ENCODE assay signal across 17 cellular contexts in the genomic region with DNA sequence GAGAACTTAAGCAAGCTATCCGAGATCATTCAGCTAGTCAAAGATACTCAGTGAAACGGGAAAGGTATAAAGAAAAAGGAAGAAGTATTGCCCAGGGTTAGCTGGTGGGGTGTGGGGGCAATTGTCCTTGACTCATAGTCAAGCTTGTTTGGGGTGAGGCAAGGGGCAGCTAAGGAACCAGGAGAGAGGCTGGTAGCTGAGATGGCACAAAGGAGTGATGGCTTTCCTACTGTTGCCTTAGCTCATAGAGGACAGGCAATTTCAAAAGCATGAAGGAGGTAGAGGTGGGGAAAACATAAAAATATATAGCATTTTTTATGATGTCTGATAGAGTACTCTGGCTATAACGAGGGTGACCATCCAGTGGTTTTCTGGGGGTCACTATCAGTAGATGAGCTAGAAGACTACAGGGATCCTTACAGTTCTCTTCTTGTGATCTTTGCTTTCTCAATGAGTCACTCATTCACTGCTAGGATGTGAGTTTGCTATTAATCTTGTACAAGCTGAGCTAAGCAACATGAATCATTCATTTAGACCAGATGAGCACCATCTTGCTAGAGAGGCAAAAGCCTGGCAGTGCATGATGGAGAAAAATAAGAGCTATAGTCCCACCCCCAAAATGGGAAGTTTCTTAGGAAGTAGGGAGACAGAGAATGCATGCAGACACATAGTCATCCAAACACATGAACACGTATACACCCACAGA.
DNase-seq lines count a peak whose midpoint lies in the region; ATAC-seq and TF ChIP-seq lines count a peak whose summit lies in the region.
"Had no signal": no experiment of that assay in that cellular context is flagged by ENCODE, and none has a peak within 500 bp of the region (broad histone marks: within the 10 kb centered on the region; RNA-seq: fewer than 3 reads in every experiment).

No MANE protein-coding gene starts in this region.

- no peak overlapping the region for H2BK120ac ChIP-seq in trophoblast cell (ENCODE audit: insufficient read depth, low read length, poor library complexity)

- H3K27ac ChIP-seq in esophagus muscularis mucosa (replicated peaks in 1 of 4) (no peak overlapping the region), trophoblast cell (ENCODE audit: low read depth, low read length) (no peak overlapping the region), right atrium auricular region (no peak overlapping the region)
- H3K27ac ChIP-seq in CD4-positive, alpha-beta memory T cell (ENCODE audit: low read depth, low read length): no peak overlapping the region
- H3K27ac ChIP-seq: gastrocnemius medialis, KMS-11, sigmoid colon had no signal

- H3K23ac ChIP-seq in trophoblast cell (ENCODE audit: low read length): no peak overlapping the region

- H3K9me3 ChIP-seq in esophagus muscularis mucosa (no peaks in the 10 kb centered on the region), trophoblast cell (ENCODE audit: insufficient read depth, low read depth, low read length) (no peaks in the 10 kb centered on the region), right atrium auricular region (no peaks in the 10 kb centered on the region)
- H3K9me3 ChIP-seq in CD4-positive, alpha-beta memory T cell (ENCODE audit: control insufficient read depth in 1 of 2, low read length in 2 of 2): no peaks in the 10 kb centered on the region
- H3K9me3 ChIP-seq: gastrocnemius medialis, sigmoid colon had no signal

- no peak overlapping the region for H4K12ac ChIP-seq in trophoblast cell (ENCODE audit: low read depth, low read length)

- 97% methylated on average over 4 of the region's 4 CpGs for WGBS in esophagus muscularis mucosa
- WGBS in trophoblast cell (ENCODE audit: extremely low coverage, insufficient coverage, insufficient read length): no CpG with 5 or more reads among the region's 4 CpGs

- H2BK12ac ChIP-seq in trophoblast cell (ENCODE audit: low read length): peak overlapping the region; percentile 41

- H3K27me3 ChIP-seq in esophagus muscularis mucosa (no peaks in the 10 kb centered on the region), trophoblast cell (ENCODE audit: insufficient read depth, low read length) (no peaks in the 10 kb centered on the region), right atrium auricular region (no peaks in the 10 kb centered on the region)
- H3K27me3 ChIP-seq in CD4-positive, alpha-beta memory T cell (ENCODE audit: insufficient read depth, low read length): no peaks in the 10 kb centered on the region
- H3K27me3 ChIP-seq: gastrocnemius medialis, sigmoid colon had no signal

- no peak for TF ChIP-seq POLR2A in esophagus muscularis mucosa (IDR thresholded peaks at IDR 0.05; ENCODE audit: low read depth)

- peaks cover 8% of the 10 kb centered on the region for H3K79me1 ChIP-seq in trophoblast cell (ENCODE audit: low read length)

- no peak overlapping the region for H3K9ac ChIP-seq in trophoblast cell (ENCODE audit: low read length)
- H3K9ac ChIP-seq: KMS-11 had no signal

- H2AK5ac ChIP-seq in trophoblast cell (ENCODE audit: low read length): no peak overlapping the region

- no peak for ATAC-seq in GM19023 (IDR thresholded peaks at IDR 0.05; ENCODE audit: unreplicated experiment)
- ATAC-seq: gastrocnemius medialis, left colon had no signal

- H2BK5ac ChIP-seq in trophoblast cell (ENCODE audit: low read depth, low read length, poor library complexity): no peak overlapping the region

- CTCF ChIA-PET in CD4-positive, alpha-beta memory T cell (lab: Charles Lee; ENCODE audit: partially characterized antibody): interaction anchor here (1.0 to 1.2 kb wide), 2 partner anchors 209 to 211 kb away, joined by 3 to 4 read pairs; no protein-coding TSS in a partner anchor

- POLR2A ChIA-PET in CD4-positive, alpha-beta memory T cell (lab: Charles Lee; ENCODE audit: partially characterized antibody): no interaction called here

- no peak for TF ChIP-seq EP300 in esophagus muscularis mucosa (IDR thresholded peaks at IDR 0.05)

- peaks cover 4 to 7% of the 10 kb centered on the region in 2 donors for H3K27me3 Mint-ChIP-seq in CD4-positive, alpha-beta memory T cell

- H3K4me3 Mint-ChIP-seq in CD4-positive, alpha-beta memory T cell: no peak overlapping the region
- H3K4me3 Mint-ChIP-seq: activated naive CD4-positive, alpha-beta T cell treated with anti-CD3 and anti-CD28 coated beads, Interleukin-2, amount 50 U/mL, for 24 hours; naive B cell had no signal

- no peaks in the 10 kb centered on the region for H3K36me3 Mint-ChIP-seq in CD4-positive, alpha-beta memory T cell
- H3K36me3 Mint-ChIP-seq: activated naive CD4-positive, alpha-beta T cell treated with anti-CD3 and anti-CD28 coated beads, Interleukin-2, amount 50 U/mL, for 24 hours; naive B cell had no signal

- H4K91ac ChIP-seq in trophoblast cell (ENCODE audit: low read depth, low read length): no peak overlapping the region

- no peak overlapping the region for H3K4me3 ChIP-seq in esophagus muscularis mucosa
- H3K4me3 ChIP-seq in trophoblast cell (ENCODE audit: low read depth, low read length): no peak overlapping the region
- no peak overlapping the region for H3K4me3 ChIP-seq in CD4-positive, alpha-beta memory T cell (ENCODE audit: low read length in 2 of 2)
- no peak overlapping the region for H3K4me3 ChIP-seq in right atrium auricular region
- H3K4me3 ChIP-seq: gastrocnemius medialis, sigmoid colon had no signal

- intact Hi-C loops in esophagus muscularis mucosa (cut with DNase I): no loop called here
- intact Hi-C loops in CD4-positive, alpha-beta memory T cell (cut with micrococcal nuclease): no loop called here

- H3K14ac ChIP-seq in trophoblast cell (ENCODE audit: low read length): no peak overlapping the region

- H3K36me3 ChIP-seq in esophagus muscularis mucosa (no peaks in the 10 kb centered on the region), trophoblast cell (ENCODE audit: control insufficient read depth in 1 of 2, insufficient read depth in 2 of 2, low read length in 2 of 2) (no peaks in the 10 kb centered on the region), right atrium auricular region (no peaks in the 10 kb centered on the region)
- H3K36me3 ChIP-seq in CD4-positive, alpha-beta memory T cell (ENCODE audit: insufficient read depth, low read length): no peaks in the 10 kb centered on the region
- H3K36me3 ChIP-seq: gastrocnemius medialis, sigmoid colon had no signal

- no peak overlapping the region for H3K4me2 ChIP-seq in trophoblast cell (ENCODE audit: low read length)
- H3K4me2 ChIP-seq: KMS-11 had no signal

- H3K4ac ChIP-seq in trophoblast cell (ENCODE audit: low read depth, low read length): no peak overlapping the region

- DNase-seq in EH (ENCODE audit: low read depth): peak; percentile 83
- peak; percentile 89 for DNase-seq in RPMI7951 (ENCODE audit: low read depth)
- peak; percentile 66 for DNase-seq in esophagus muscularis mucosa (ENCODE audit: extremely low spot score)
- DNase-seq in trophoblast cell: no peak
- DNase-seq in CD4-positive, alpha-beta memory T cell: no peak
- DNase-seq in putamen (ENCODE audit: low spot score): no peak
- DNase-seq in right atrium auricular region (ENCODE audit: low spot score): no peak
- DNase-seq: cortex of kidney, gastrocnemius medialis, left colon, naive B cell, NCI-H1930, SIG-M5, sigmoid colon had no signal

- H4K8ac ChIP-seq in trophoblast cell (ENCODE audit: low read depth, low read length): no peak overlapping the region

- H3K4me1 ChIP-seq in esophagus muscularis mucosa (peaks cover 0 to 10% (median 7%) of the 10 kb centered on the region in 4 donors), trophoblast cell (ENCODE audit: control insufficient read depth in 1 of 2, insufficient read depth in 2 of 2, low read length in 2 of 2) (no peaks in the 10 kb centered on the region), right atrium auricular region (no peaks in the 10 kb centered on the region)
- no peaks in the 10 kb centered on the region for H3K4me1 ChIP-seq in CD4-positive, alpha-beta memory T cell (ENCODE audit: insufficient read depth, low read length)

- no peaks in the 10 kb centered on the region for H3K79me2 ChIP-seq in trophoblast cell (ENCODE audit: control insufficient read depth, insufficient read depth, low read length, poor library complexity)

- H3K18ac ChIP-seq in trophoblast cell (ENCODE audit: low read length): no peak overlapping the region

- H3K9me3 Mint-ChIP-seq in CD4-positive, alpha-beta memory T cell: no peaks in the 10 kb centered on the region
- H3K9me3 Mint-ChIP-seq: activated naive CD4-positive, alpha-beta T cell treated with anti-CD3 and anti-CD28 coated beads, Interleukin-2, amount 50 U/mL, for 24 hours; naive B cell had no signal

- H3K4me1 Mint-ChIP-seq in CD4-positive, alpha-beta memory T cell: no peaks in the 10 kb centered on the region
- H3K4me1 Mint-ChIP-seq: activated naive CD4-positive, alpha-beta T cell treated with anti-CD3 and anti-CD28 coated beads, Interleukin-2, amount 50 U/mL, for 24 hours; naive B cell had no signal

- no peak overlapping the region for H3K27ac Mint-ChIP-seq in CD4-positive, alpha-beta memory T cell
- H3K27ac Mint-ChIP-seq: activated naive CD4-positive, alpha-beta T cell treated with anti-CD3 and anti-CD28 coated beads, Interleukin-2, amount 50 U/mL, for 24 hours; naive B cell had no signal

- no peak overlapping the region for H2AFZ ChIP-seq in trophoblast cell (ENCODE audit: insufficient read depth, low read length, poor library complexity)

- TF ChIP-seq CTCF in esophagus muscularis mucosa (IDR thresholded peaks at IDR 0.05) (no peak), right atrium auricular region (IDR thresholded peaks at IDR 0.05) (no peak)

Comparison
In these comparisons a context has a peak if more than half of its experiments do, and no peak if none do; other contexts are left out.
1. DNase-seq: peak in EH (single experiment), RPMI7951 (single experiment) and esophagus muscularis mucosa (single experiment); none in trophoblast cell (0 of 2), CD4-positive, alpha-beta memory T cell (0 of 5), putamen (single experiment) and right atrium auricular region (single experiment).